26 cellular contexts compared by ENCODE assay signal in the genomic region with DNA sequence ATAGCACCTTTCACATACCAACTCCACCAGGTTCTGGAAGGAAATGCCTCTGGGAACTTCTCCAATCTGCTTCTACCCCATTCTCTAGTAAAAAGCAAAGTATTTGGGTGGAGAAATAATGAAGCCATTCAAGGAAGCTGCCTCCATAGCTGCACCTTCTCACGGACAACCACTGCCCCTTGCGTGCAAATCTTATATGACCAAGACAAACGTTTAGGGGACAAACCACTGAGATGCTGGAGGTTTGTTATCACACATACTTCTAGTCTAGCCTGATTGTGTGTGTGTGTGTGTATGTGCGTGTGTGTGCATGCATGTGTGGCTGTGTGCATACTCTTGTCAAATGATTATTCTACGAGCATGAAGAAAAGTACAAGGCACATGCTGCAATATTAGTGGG. TPM values are rescaled to one million over a fixed set of nuclear protein-coding genes. Genes with fewer than 3 reads are reported as not detected.
DNase-seq lines count a peak whose midpoint lies in the region; ATAC-seq and TF ChIP-seq lines count a peak whose summit lies in the region.
"Had no signal": no experiment of that assay in that cellular context is flagged by ENCODE, and none has a peak within 500 bp of the region (broad histone marks: within the 10 kb centered on the region; RNA-seq: fewer than 3 reads in every experiment).

No MANE protein-coding gene starts in this region.

- H3K4me1 ChIP-seq in GM23338 (ENCODE audit: insufficient read depth) = no peaks in the 10 kb centered on the region; the same call in 1 of the 2 replicates
- peaks cover 5% of the 10 kb centered on the region for H3K4me1 ChIP-seq in suprapubic skin

- no peaks in the 10 kb centered on the region for H3K27me3 Mint-ChIP-seq in GM23338 (ENCODE audit: insufficient read depth, low read depth, poor library complexity)
- no peaks in the 10 kb centered on the region for H3K27me3 Mint-ChIP-seq in chondrocyte (ENCODE audit: low read depth)
- H3K27me3 Mint-ChIP-seq in osteocyte (ENCODE audit: unreplicated experiment) = no peaks in the 10 kb centered on the region

- no peaks in the 10 kb centered on the region for H3K79me2 ChIP-seq in GM23338 (replicated peaks; ENCODE audit: insufficient read depth)

- no peak for ATAC-seq in GM23338
- ATAC-seq in GM19351 (IDR thresholded peaks at IDR 0.05; ENCODE audit: unreplicated experiment) = no peak

- TF ChIP-seq CTCF in GM23338 (conservative IDR thresholded peaks at IDR 0.05; ENCODE audit: low read depth in 2 of 2) (no peak), chondrocyte (IDR thresholded peaks at IDR 0.05) (no peak), osteocyte (IDR thresholded peaks at IDR 0.05) (no peak), suprapubic skin (IDR thresholded peaks at IDR 0.05) (no peak)

- no peaks in the 10 kb centered on the region for H3K9me3 ChIP-seq in suprapubic skin

- H3K27me3 ChIP-seq in GM23338 (ENCODE audit: insufficient read depth) = no peaks in the 10 kb centered on the region
- H3K27me3 ChIP-seq in suprapubic skin = no peaks in the 10 kb centered on the region
- H3K27me3 ChIP-seq: SJSA1 had no signal

- H3K4me1 Mint-ChIP-seq in GM23338 = peaks cover 4% of the 10 kb centered on the region
- H3K4me1 Mint-ChIP-seq in chondrocyte (ENCODE audit: low read depth) = peaks cover 49% of the 10 kb centered on the region
- peaks cover 64% of the 10 kb centered on the region for H3K4me1 Mint-ChIP-seq in osteocyte (ENCODE audit: unreplicated experiment)

- H3K4me3 ChIP-seq in GM23338 (no peak overlapping the region), suprapubic skin (no peak overlapping the region)
- H3K4me3 ChIP-seq: SJSA1 had no signal

- TF ChIP-seq POLR2A in suprapubic skin (IDR thresholded peaks at IDR 0.05) = no peak

- H3K9me3 Mint-ChIP-seq in GM23338 (peaks cover 4% of the 10 kb centered on the region; the same call in 1 of the 3 replicates), chondrocyte (ENCODE audit: low read depth) (peaks cover 6% of the 10 kb centered on the region), osteocyte (ENCODE audit: unreplicated experiment) (no peaks in the 10 kb centered on the region)

- H3K27ac Mint-ChIP-seq in GM23338 (no peak overlapping the region), chondrocyte (ENCODE audit: unreplicated experiment) (peak overlapping the region; percentile 91), osteocyte (ENCODE audit: unreplicated experiment) (peak overlapping the region; percentile 93)

- H3K4me2 ChIP-seq in GM23338 = no peak overlapping the region

- H3K27ac ChIP-seq in GM23338 (ENCODE audit: low read depth) = no peak overlapping the region
- H3K27ac ChIP-seq in suprapubic skin = peak overlapping the region; percentile 58
- H3K27ac ChIP-seq: HL-60, SJSA1 had no signal

- no peak overlapping the region for H3K4me3 Mint-ChIP-seq in GM23338
- no peak overlapping the region for H3K4me3 Mint-ChIP-seq in chondrocyte (ENCODE audit: unreplicated experiment)
- H3K4me3 Mint-ChIP-seq in osteocyte (ENCODE audit: unreplicated experiment) = no peak overlapping the region

- DNase-seq in GM23338 (ENCODE audit: low spot score) = no peak
- DNase-seq in chondrocyte (ENCODE audit: low spot score) = no peak
- DNase-seq in osteocyte (ENCODE audit: extremely low spot score, unreplicated experiment) = no peak
- DNase-seq in suprapubic skin (ENCODE audit: low spot score in 2 of 2) = no peak
- DNase-seq in D341Med (ENCODE audit: low spot score) = no peak
- DNase-seq in activated naive CD4-positive, alpha-beta T cell (lab: John Stamatoyannopoulos, UW) = no peak
- DNase-seq: Calu3, DMS153, GOT3, HCEC 1CT, Karpas-422, NCI-H1092, NCI-H1436, NCI-H187, NCI-H2081 treated with DMSO at 0.1 percent for 48 hours, NCI-H2171, NCI-H226, NCI-H510A, NCI-H69, Right ventricle myocardium superior, RPMI8226 had no signal

- peak overlapping the region; percentile 96 for H2AFZ ChIP-seq in GM23338

- no peak for TF ChIP-seq EP300 in suprapubic skin (IDR thresholded peaks at IDR 0.05)

- no peaks in the 10 kb centered on the region for H3K36me3 Mint-ChIP-seq in GM23338 (ENCODE audit: low read depth)
- H3K36me3 Mint-ChIP-seq in chondrocyte (ENCODE audit: low read depth) = peaks cover 2% of the 10 kb centered on the region
- no peaks in the 10 kb centered on the region for H3K36me3 Mint-ChIP-seq in osteocyte (ENCODE audit: unreplicated experiment)

- H3K9me2 ChIP-seq in GM23338 (ENCODE audit: insufficient read depth) = no peaks in the 10 kb centered on the region

- WGBS in suprapubic skin = 86% methylated on average over 5 of the region's 5 CpGs

- no peaks in the 10 kb centered on the region for H3K36me3 ChIP-seq in GM23338 (ENCODE audit: insufficient read depth)
- H3K36me3 ChIP-seq in suprapubic skin = no peaks in the 10 kb centered on the region
- H3K36me3 ChIP-seq: SJSA1 had no signal

- H3F3A ChIP-seq in GM23338 (replicated peaks; ENCODE audit: low read depth) = no peaks in the 10 kb centered on the region

- no peaks in the 10 kb centered on the region for H4K20me1 ChIP-seq in GM23338 (replicated peaks; ENCODE audit: insufficient read depth)

TF ChIP-seq in GM23338, 12 proteins besides CTCF, POLR2A, EP300 and RAD21:
- TF ChIP-seq NANOG (IDR thresholded peaks at IDR 0.05; ENCODE audit: borderline replicate concordance) = no peak
- TF ChIP-seq EZH2 (IDR thresholded peaks at IDR 0.05; ENCODE audit: low read depth, unreplicated experiment) = no peak

RNA-seq across cellular contexts. Expression of gene METTL21C, which starts 6.5 kb away (rescaled TPM):
- total RNA-seq in GM23338 (2014; rRNA removed; shearing (Covaris generic)) = not detected in 2 replicates
- polyA plus RNA-seq in GM23338 (2016; fragmentation: Nextera tagmentation; extraction: Ambion mirVana) = not detected in 2 replicates
- total RNA-seq in chondrocyte (not detected in 3 replicates), osteocyte (not detected in 2 replicates), suprapubic skin (not detected)
- total RNA-seq: A172, Calu3, Right ventricle myocardium superior, SJSA1 had no signal
- polyA plus RNA-seq: BJ had no signal
